ENCODE assay signal across 1 cellular context in the genomic region with DNA sequence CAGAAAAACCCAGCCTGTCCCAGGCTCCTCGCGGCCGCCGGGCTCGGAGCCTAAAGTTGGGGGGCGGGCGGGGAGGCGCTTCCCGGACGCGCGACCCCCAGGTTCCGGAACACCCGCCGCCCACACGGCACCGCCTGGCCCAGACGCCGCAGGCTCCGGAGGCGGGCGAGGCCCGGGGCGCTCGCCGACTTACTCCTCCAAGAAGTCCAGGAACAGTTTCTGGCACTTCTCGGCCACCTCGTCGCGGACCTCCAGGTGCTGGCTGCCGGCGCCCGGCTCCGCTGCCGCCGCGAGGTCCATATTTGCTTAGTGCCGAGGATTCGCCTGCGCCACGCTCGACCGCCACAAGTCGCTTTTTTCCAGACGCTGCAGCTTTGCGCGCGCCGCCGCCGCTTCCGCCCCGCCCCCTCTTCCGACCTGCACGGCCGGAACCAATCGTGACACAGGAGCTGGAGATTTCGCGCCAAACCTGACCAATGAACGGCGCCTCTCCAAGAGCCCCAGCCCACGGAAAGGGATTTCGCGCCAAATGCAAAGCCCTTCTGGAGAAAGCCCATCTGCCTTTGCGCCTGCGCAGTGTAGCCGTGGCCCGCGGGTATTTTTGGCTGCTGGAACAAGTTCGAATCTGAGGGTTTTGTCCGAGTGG.
TF ChIP-seq lines count a peak whose summit lies in the region.

A gene (minus strand): TSS at position 378 of the 646 bp plus-strand sequence. CDS start 78 bp downstream, at position 300.

TF ChIP-seq in K562, 482 proteins besides CTCF, POLR2A, EP300 and RAD21 (continued from another document):
- TF ChIP-seq NFRKB (IDR thresholded peaks at IDR 0.05; ENCODE audit: low read depth) (no peak), MXI1 (IDR thresholded peaks at IDR 0.05; ENCODE audit: low read depth, low read length) (peak; percentile 59; the same call in 1 of the 2 replicates), C11orf30 (IDR thresholded peaks at IDR 0.05; ENCODE audit: low read depth) (peak; percentile 83), CREM (IDR thresholded peaks at IDR 0.05; ENCODE audit: low read depth) (peak; percentile 98), YY1 (IDR thresholded peaks at IDR 0.05; ENCODE audit: borderline replicate concordance in 1 of 3, control insufficient read depth in 1 of 3, extremely low read depth in 1 of 3, insufficient read depth in 3 of 3, insufficient read length in 1 of 3, insufficient replicate concordance in 2 of 3, low read depth in 1 of 3, low read length in 2 of 3) (peak in 2 of 3 experiments; percentile 75 to 89)
- TF ChIP-seq, protein P1, sequence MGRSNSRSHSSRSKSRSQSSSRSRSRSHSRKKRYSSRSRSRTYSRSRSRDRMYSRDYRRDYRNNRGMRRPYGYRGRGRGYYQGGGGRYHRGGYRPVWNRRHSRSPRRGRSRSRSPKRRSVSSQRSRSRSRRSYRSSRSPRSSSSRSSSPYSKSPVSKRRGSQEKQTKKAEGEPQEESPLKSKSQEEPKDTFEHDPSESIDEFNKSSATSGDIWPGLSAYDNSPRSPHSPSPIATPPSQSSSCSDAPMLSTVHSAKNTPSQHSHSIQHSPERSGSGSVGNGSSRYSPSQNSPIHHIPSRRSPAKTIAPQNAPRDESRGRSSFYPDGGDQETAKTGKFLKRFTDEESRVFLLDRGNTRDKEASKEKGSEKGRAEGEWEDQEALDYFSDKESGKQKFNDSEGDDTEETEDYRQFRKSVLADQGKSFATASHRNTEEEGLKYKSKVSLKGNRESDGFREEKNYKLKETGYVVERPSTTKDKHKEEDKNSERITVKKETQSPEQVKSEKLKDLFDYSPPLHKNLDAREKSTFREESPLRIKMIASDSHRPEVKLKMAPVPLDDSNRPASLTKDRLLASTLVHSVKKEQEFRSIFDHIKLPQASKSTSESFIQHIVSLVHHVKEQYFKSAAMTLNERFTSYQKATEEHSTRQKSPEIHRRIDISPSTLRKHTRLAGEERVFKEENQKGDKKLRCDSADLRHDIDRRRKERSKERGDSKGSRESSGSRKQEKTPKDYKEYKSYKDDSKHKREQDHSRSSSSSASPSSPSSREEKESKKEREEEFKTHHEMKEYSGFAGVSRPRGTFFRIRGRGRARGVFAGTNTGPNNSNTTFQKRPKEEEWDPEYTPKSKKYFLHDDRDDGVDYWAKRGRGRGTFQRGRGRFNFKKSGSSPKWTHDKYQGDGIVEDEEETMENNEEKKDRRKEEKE (IDR thresholded peaks at IDR 0.05; ENCODE audit: borderline replicate concordance in 1 of 2, control insufficient read depth in 1 of 2, low read depth in 2 of 2, low read length in 1 of 2), result no peak
